Comparison of ENCODE assay signal across 21 cellular contexts in genomic region chr4:87019898-87020297, GRCh38.
DNase-seq lines count a peak whose midpoint lies in the region; ATAC-seq, FAIRE-seq and TF ChIP-seq lines count a peak whose summit lies in the region.
"Had no signal": no experiment of that assay in that cellular context is flagged by ENCODE, and none has a peak within 500 bp of the region (broad histone marks: within the 10 kb centered on the region; RNA-seq: fewer than 3 reads in every experiment).

No MANE protein-coding gene starts in this region.

- no peaks in the 10 kb centered on the region for H3K27me3 Mint-ChIP-seq in activated CD8-positive, alpha-beta T cell treated with anti-CD3 and anti-CD28 coated beads for 36 hours
- no peaks in the 10 kb centered on the region for H3K27me3 Mint-ChIP-seq in activated CD8-positive, alpha-beta T cell treated with anti-CD3 and anti-CD28 coated beads, Interleukin-2, amount 10 ng/mL, durations not matched to agents 7 days and 5 days (ENCODE audit: low read depth)
- no peaks in the 10 kb centered on the region for H3K27me3 Mint-ChIP-seq in astrocyte (ENCODE audit: low read depth, unreplicated experiment)
- H3K27me3 Mint-ChIP-seq in stimulated activated memory B cell treated with anti-CD40 and anti-IgM and Interleukin-4, amounts not matched to agents 10 μg/mL and 1 μg/mL and 100 μg/mL, for 72 hours = no peaks in the 10 kb centered on the region
- H3K27me3 Mint-ChIP-seq in activated CD8-positive, alpha-beta memory T cell treated with anti-CD3 and anti-CD28 coated beads, Interleukin-2, amount 10 ng/mL, durations not matched to agents 7 days and 5 days = no peaks in the 10 kb centered on the region
- H3K27me3 Mint-ChIP-seq in activated CD4-positive, alpha-beta memory T cell treated with anti-CD3 and anti-CD28 coated beads for 36 hours = no peaks in the 10 kb centered on the region

- H3K4me2 ChIP-seq in astrocyte (ENCODE audit: low read length) = no peak overlapping the region

- no peaks in the 10 kb centered on the region for H3K36me3 ChIP-seq in astrocyte (ENCODE audit: insufficient read depth, low read length)
- H3K36me3 ChIP-seq in left lung = no peaks in the 10 kb centered on the region
- H3K36me3 ChIP-seq: ascending aorta, pancreas had no signal

- intact Hi-C loops in activated CD8-positive, alpha-beta T cell treated with anti-CD3 and anti-CD28 coated beads for 36 hours (cut with micrococcal nuclease) = loop anchor here (5.0 kb wide), 1 partner anchor 37 kb away; no protein-coding TSS in a partner anchor
- intact Hi-C loops in left lung (cut with DNase I) = no loop called here
- intact Hi-C loops in activated CD4-positive, alpha-beta memory T cell treated with anti-CD3 and anti-CD28 coated beads for 36 hours (cut with micrococcal nuclease) = no loop called here

- peaks cover 31% of the 10 kb centered on the region for H4K20me1 ChIP-seq in astrocyte (ENCODE audit: insufficient read depth, low read length)

- POLR2A ChIA-PET in activated CD8-positive, alpha-beta T cell treated with anti-CD3 and anti-CD28 coated beads for 36 hours (lab: Charles Lee) = no interaction called here
- POLR2A ChIA-PET in activated CD8-positive, alpha-beta T cell treated with anti-CD3 and anti-CD28 coated beads, Interleukin-2, amount 10 ng/mL, durations not matched to agents 7 days and 5 days (lab: Charles Lee) = no interaction called here
- POLR2A ChIA-PET in activated CD4-positive, alpha-beta memory T cell treated with anti-CD3 and anti-CD28 coated beads for 36 hours (lab: Charles Lee) = no interaction called here

- H3K9me3 Mint-ChIP-seq in activated CD8-positive, alpha-beta T cell treated with anti-CD3 and anti-CD28 coated beads for 36 hours = no peaks in the 10 kb centered on the region
- H3K9me3 Mint-ChIP-seq in activated CD8-positive, alpha-beta T cell treated with anti-CD3 and anti-CD28 coated beads, Interleukin-2, amount 10 ng/mL, durations not matched to agents 7 days and 5 days (ENCODE audit: insufficient read depth) = no peaks in the 10 kb centered on the region
- H3K9me3 Mint-ChIP-seq in astrocyte (ENCODE audit: unreplicated experiment) = no peaks in the 10 kb centered on the region
- H3K9me3 Mint-ChIP-seq in stimulated activated memory B cell treated with anti-CD40 and anti-IgM and Interleukin-4, amounts not matched to agents 10 μg/mL and 1 μg/mL and 100 μg/mL, for 72 hours = no peaks in the 10 kb centered on the region
- no peaks in the 10 kb centered on the region for H3K9me3 Mint-ChIP-seq in activated CD8-positive, alpha-beta memory T cell treated with anti-CD3 and anti-CD28 coated beads, Interleukin-2, amount 10 ng/mL, durations not matched to agents 7 days and 5 days (ENCODE audit: low read depth)
- no peaks in the 10 kb centered on the region for H3K9me3 Mint-ChIP-seq in activated CD4-positive, alpha-beta memory T cell treated with anti-CD3 and anti-CD28 coated beads for 36 hours

- peak overlapping the region; percentile 78 for H3K27ac Mint-ChIP-seq in activated CD8-positive, alpha-beta T cell treated with anti-CD3 and anti-CD28 coated beads for 36 hours
- H3K27ac Mint-ChIP-seq in activated CD8-positive, alpha-beta T cell treated with anti-CD3 and anti-CD28 coated beads, Interleukin-2, amount 10 ng/mL, durations not matched to agents 7 days and 5 days = no peak overlapping the region
- H3K27ac Mint-ChIP-seq in astrocyte (ENCODE audit: unreplicated experiment) = peak overlapping the region; percentile 45
- peak overlapping the region; percentile 63 for H3K27ac Mint-ChIP-seq in stimulated activated memory B cell treated with anti-CD40 and anti-IgM and Interleukin-4, amounts not matched to agents 10 μg/mL and 1 μg/mL and 100 μg/mL, for 72 hours
- H3K27ac Mint-ChIP-seq in activated CD8-positive, alpha-beta memory T cell treated with anti-CD3 and anti-CD28 coated beads, Interleukin-2, amount 10 ng/mL, durations not matched to agents 7 days and 5 days = no peak overlapping the region
- H3K27ac Mint-ChIP-seq in activated CD4-positive, alpha-beta memory T cell treated with anti-CD3 and anti-CD28 coated beads for 36 hours = no peak overlapping the region

- TF ChIP-seq CTCF in activated CD8-positive, alpha-beta T cell treated with anti-CD3 and anti-CD28 coated beads for 36 hours (IDR thresholded peaks at IDR 0.05) = no peak
- TF ChIP-seq CTCF in astrocyte (IDR thresholded peaks at IDR 0.05; ENCODE audit: insufficient read depth, low read depth, low read length) = no peak
- no peak for TF ChIP-seq CTCF in left lung (IDR thresholded peaks at IDR 0.05)

- no peak for ATAC-seq in activated CD8-positive, alpha-beta T cell treated with anti-CD3 and anti-CD28 coated beads for 36 hours
- ATAC-seq in activated CD8-positive, alpha-beta T cell treated with anti-CD3 and anti-CD28 coated beads, Interleukin-2, amount 10 ng/mL, durations not matched to agents 7 days and 5 days = no peak
- ATAC-seq in HG03175 (IDR thresholded peaks at IDR 0.05; ENCODE audit: unreplicated experiment) = peak; percentile 44
- ATAC-seq in stimulated activated memory B cell treated with anti-CD40 and anti-IgM and Interleukin-4, amounts not matched to agents 10 μg/mL and 1 μg/mL and 100 μg/mL, for 72 hours = peak; percentile 68
- no peak for ATAC-seq in activated CD8-positive, alpha-beta memory T cell treated with anti-CD3 and anti-CD28 coated beads, Interleukin-2, amount 10 ng/mL, durations not matched to agents 7 days and 5 days
- no peak for ATAC-seq in left lung
- ATAC-seq: A549, esophagus mucosa, pancreas had no signal

- peaks cover 71% of the 10 kb centered on the region for H3K4me1 Mint-ChIP-seq in activated CD8-positive, alpha-beta T cell treated with anti-CD3 and anti-CD28 coated beads for 36 hours (ENCODE audit: low read depth)
- H3K4me1 Mint-ChIP-seq in activated CD8-positive, alpha-beta T cell treated with anti-CD3 and anti-CD28 coated beads, Interleukin-2, amount 10 ng/mL, durations not matched to agents 7 days and 5 days (ENCODE audit: low read depth) = peaks cover 52% of the 10 kb centered on the region
- peaks cover 58% of the 10 kb centered on the region for H3K4me1 Mint-ChIP-seq in astrocyte (ENCODE audit: low read depth, unreplicated experiment)
- H3K4me1 Mint-ChIP-seq in stimulated activated memory B cell treated with anti-CD40 and anti-IgM and Interleukin-4, amounts not matched to agents 10 μg/mL and 1 μg/mL and 100 μg/mL, for 72 hours = peaks cover 63% of the 10 kb centered on the region
- H3K4me1 Mint-ChIP-seq in activated CD8-positive, alpha-beta memory T cell treated with anti-CD3 and anti-CD28 coated beads, Interleukin-2, amount 10 ng/mL, durations not matched to agents 7 days and 5 days = peaks cover 25% of the 10 kb centered on the region
- peaks cover 61% of the 10 kb centered on the region for H3K4me1 Mint-ChIP-seq in activated CD4-positive, alpha-beta memory T cell treated with anti-CD3 and anti-CD28 coated beads for 36 hours (ENCODE audit: low read depth)

- no peak for FAIRE-seq in astrocyte (lab: Jason Lieb, UNC)
- FAIRE-seq: A549, keratinocyte, pancreas had no signal

- no peak for DNase-seq in activated CD8-positive, alpha-beta T cell treated with anti-CD3 and anti-CD28 coated beads for 36 hours
- no peak for DNase-seq in activated CD8-positive, alpha-beta T cell treated with anti-CD3 and anti-CD28 coated beads, Interleukin-2, amount 10 ng/mL, durations not matched to agents 7 days and 5 days
- DNase-seq in astrocyte (ENCODE audit: low read depth) (no peak), left lung (no peak)
- no peak for DNase-seq in activated CD8-positive, alpha-beta memory T cell treated with anti-CD3 and anti-CD28 coated beads, Interleukin-2, amount 10 ng/mL, durations not matched to agents 7 days and 5 days
- no peak for DNase-seq in activated CD4-positive, alpha-beta memory T cell treated with anti-CD3 and anti-CD28 coated beads for 36 hours
- DNase-seq: activated CD4-positive, CD25-positive, alpha-beta regulatory T cell treated with anti-CD3 and anti-CD28 coated beads, Interleukin-2, amount 50 U/mL, for 72 hours; COR-L47; cortex of kidney; IMR-90; NCI-H1092 treated with DMSO at 0.1 percent for 48 hours; NCI-H82; pancreas; stimulated activated CD4-positive, alpha-beta T cell treated with anti-CD3 and anti-CD28 coated beads, Interleukin-12 subunit alpha, Interleukin-12 subunit beta, amount 100 ng/mL, for 4 hours had no signal

- H3K4me1 ChIP-seq in astrocyte (ENCODE audit: insufficient read depth, low read length) (peaks cover 6% of the 10 kb centered on the region), left lung (peaks cover 21 to 74% of the 10 kb centered on the region in 2 donors)

- no peaks in the 10 kb centered on the region for H3K27me3 ChIP-seq in astrocyte (ENCODE audit: insufficient read depth, low read length)
- H3K27me3 ChIP-seq in left lung = no peaks in the 10 kb centered on the region
- H3K27me3 ChIP-seq: ascending aorta, pancreas had no signal

- H3K4me3 ChIP-seq in astrocyte (ENCODE audit: insufficient read depth, low read depth, low read length) = no peak overlapping the region
- no peak overlapping the region for H3K4me3 ChIP-seq in left lung
- H3K4me3 ChIP-seq: A549, ascending aorta, pancreas had no signal

- H3K79me2 ChIP-seq in astrocyte (ENCODE audit: insufficient read depth, low read length) = peaks cover 75% of the 10 kb centered on the region

- no peak overlapping the region for H3K27ac ChIP-seq in astrocyte (ENCODE audit: low read depth, low read length)
- H3K27ac ChIP-seq in left lung = peak overlapping the region in 1 of 2 donors; percentile 59
- H3K27ac ChIP-seq: RWPE1 had no signal

- CTCF ChIA-PET in activated CD8-positive, alpha-beta T cell treated with anti-CD3 and anti-CD28 coated beads for 36 hours (lab: Charles Lee) = no interaction called here
- CTCF ChIA-PET in activated CD8-positive, alpha-beta T cell treated with anti-CD3 and anti-CD28 coated beads, Interleukin-2, amount 10 ng/mL, durations not matched to agents 7 days and 5 days (lab: Charles Lee) = no interaction called here
- CTCF ChIA-PET in activated CD8-positive, alpha-beta memory T cell treated with anti-CD3 and anti-CD28 coated beads, Interleukin-2, amount 10 ng/mL, durations not matched to agents 7 days and 5 days (lab: Charles Lee) = no interaction called here
- CTCF ChIA-PET in activated CD4-positive, alpha-beta memory T cell treated with anti-CD3 and anti-CD28 coated beads for 36 hours (lab: Charles Lee) = no interaction called here

- no peak overlapping the region for H2AFZ ChIP-seq in astrocyte (ENCODE audit: low read depth, low read length)

- H3K4me3 Mint-ChIP-seq in activated CD8-positive, alpha-beta T cell treated with anti-CD3 and anti-CD28 coated beads for 36 hours = no peak overlapping the region
- H3K4me3 Mint-ChIP-seq in activated CD8-positive, alpha-beta T cell treated with anti-CD3 and anti-CD28 coated beads, Interleukin-2, amount 10 ng/mL, durations not matched to agents 7 days and 5 days = no peak overlapping the region
- H3K4me3 Mint-ChIP-seq in astrocyte (ENCODE audit: unreplicated experiment) = no peak overlapping the region
- peak overlapping the region; percentile 55 for H3K4me3 Mint-ChIP-seq in stimulated activated memory B cell treated with anti-CD40 and anti-IgM and Interleukin-4, amounts not matched to agents 10 μg/mL and 1 μg/mL and 100 μg/mL, for 72 hours
- no peak overlapping the region for H3K4me3 Mint-ChIP-seq in activated CD8-positive, alpha-beta memory T cell treated with anti-CD3 and anti-CD28 coated beads, Interleukin-2, amount 10 ng/mL, durations not matched to agents 7 days and 5 days
- H3K4me3 Mint-ChIP-seq in activated CD4-positive, alpha-beta memory T cell treated with anti-CD3 and anti-CD28 coated beads for 36 hours = no peak overlapping the region

- no peak overlapping the region for H3K9ac ChIP-seq in astrocyte (ENCODE audit: low read length)

- H3K36me3 Mint-ChIP-seq in activated CD8-positive, alpha-beta T cell treated with anti-CD3 and anti-CD28 coated beads for 36 hours (ENCODE audit: low read depth) = peaks cover 3% of the 10 kb centered on the region
- H3K36me3 Mint-ChIP-seq in activated CD8-positive, alpha-beta T cell treated with anti-CD3 and anti-CD28 coated beads, Interleukin-2, amount 10 ng/mL, durations not matched to agents 7 days and 5 days (ENCODE audit: low read depth) = peaks cover 4% of the 10 kb centered on the region
- H3K36me3 Mint-ChIP-seq in astrocyte (ENCODE audit: low read depth, unreplicated experiment) = peaks cover 2% of the 10 kb centered on the region
- H3K36me3 Mint-ChIP-seq in stimulated activated memory B cell treated with anti-CD40 and anti-IgM and Interleukin-4, amounts not matched to agents 10 μg/mL and 1 μg/mL and 100 μg/mL, for 72 hours = no peaks in the 10 kb centered on the region
- peaks cover 8% of the 10 kb centered on the region for H3K36me3 Mint-ChIP-seq in activated CD8-positive, alpha-beta memory T cell treated with anti-CD3 and anti-CD28 coated beads, Interleukin-2, amount 10 ng/mL, durations not matched to agents 7 days and 5 days
- peaks cover 6% of the 10 kb centered on the region for H3K36me3 Mint-ChIP-seq in activated CD4-positive, alpha-beta memory T cell treated with anti-CD3 and anti-CD28 coated beads for 36 hours

- H3K9me3 ChIP-seq in astrocyte (ENCODE audit: insufficient read depth, low read depth, low read length) (no peaks in the 10 kb centered on the region), left lung (no peaks in the 10 kb centered on the region)
- H3K9me3 ChIP-seq: A549, ascending aorta, pancreas had no signal

Comparison
In these comparisons a context has a peak if more than half of its experiments do, and no peak if none do; other contexts are left out.
1. H3K27ac Mint-ChIP-seq: peak in activated CD8-positive, alpha-beta T cell treated with anti-CD3 and anti-CD28 coated beads for 36 hours (single experiment), astrocyte (single experiment) and stimulated activated memory B cell treated with anti-CD40 and anti-IgM and Interleukin-4, amounts not matched to agents 10 μg/mL and 1 μg/mL and 100 μg/mL, for 72 hours (single experiment); none in activated CD8-positive, alpha-beta T cell treated with anti-CD3 and anti-CD28 coated beads, Interleukin-2, amount 10 ng/mL, durations not matched to agents 7 days and 5 days (single experiment), activated CD8-positive, alpha-beta memory T cell treated with anti-CD3 and anti-CD28 coated beads, Interleukin-2, amount 10 ng/mL, durations not matched to agents 7 days and 5 days (single experiment) and activated CD4-positive, alpha-beta memory T cell treated with anti-CD3 and anti-CD28 coated beads for 36 hours (single experiment).
2. ATAC-seq: peak in HG03175 (single experiment) and stimulated activated memory B cell treated with anti-CD40 and anti-IgM and Interleukin-4, amounts not matched to agents 10 μg/mL and 1 μg/mL and 100 μg/mL, for 72 hours (single experiment); none in activated CD8-positive, alpha-beta T cell treated with anti-CD3 and anti-CD28 coated beads for 36 hours (single experiment), activated CD8-positive, alpha-beta T cell treated with anti-CD3 and anti-CD28 coated beads, Interleukin-2, amount 10 ng/mL, durations not matched to agents 7 days and 5 days (single experiment), activated CD8-positive, alpha-beta memory T cell treated with anti-CD3 and anti-CD28 coated beads, Interleukin-2, amount 10 ng/mL, durations not matched to agents 7 days and 5 days (single experiment) and left lung (single experiment).